Comparison of ENCODE assay signal across 22 cellular contexts in the genomic region with DNA sequence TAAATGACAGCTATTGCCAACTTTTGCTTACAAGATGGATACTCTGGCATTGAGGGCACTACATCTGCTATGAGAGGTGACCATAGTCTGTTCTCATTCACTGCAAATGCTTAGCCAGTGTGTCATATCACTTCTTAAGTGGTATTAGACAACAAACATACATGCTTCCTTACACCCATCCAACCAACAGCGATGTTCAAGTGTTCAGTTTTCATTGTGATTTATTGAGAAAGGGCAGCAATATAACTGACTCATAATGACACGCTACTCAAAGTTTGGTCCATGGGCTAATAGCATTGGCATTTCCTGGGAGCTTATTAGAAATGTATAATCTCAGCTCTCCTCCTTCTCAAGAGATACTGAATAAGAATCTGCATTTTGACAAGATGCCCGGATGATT.
DNase-seq lines count a peak whose midpoint lies in the region; ATAC-seq and TF ChIP-seq lines count a peak whose summit lies in the region.
"Had no signal": no experiment of that assay in that cellular context is flagged by ENCODE, and none has a peak within 500 bp of the region (broad histone marks: within the 10 kb centered on the region; RNA-seq: fewer than 3 reads in every experiment).

No MANE protein-coding gene starts in this region.

- no peak for TF ChIP-seq RAD21 in SK-N-SH (IDR thresholded peaks at IDR 0.05; ENCODE audit: low read length)

- H3K79me2 ChIP-seq in SK-N-SH (ENCODE audit: insufficient read depth) = no peaks in the 10 kb centered on the region

- H3F3A ChIP-seq in SK-N-SH (replicated peaks; ENCODE audit: insufficient read depth) = peaks cover 9% of the 10 kb centered on the region

- POLR2A ChIA-PET in MCF 10A (lab: Yijun Ruan, JAX) = interaction anchor here (0.6 kb wide), 1 partner anchor 869 kb away, joined by 3 read pairs; no protein-coding TSS in a partner anchor
- POLR2A ChIA-PET in SK-N-SH (lab: Yijun Ruan, JAX) = no interaction called here

- peak; percentile 44 for DNase-seq in MCF 10A (ENCODE audit: unreplicated experiment)
- DNase-seq in breast epithelium (ENCODE audit: low spot score in 2 of 2) = no peak
- DNase-seq in SK-N-SH = no peak
- DNase-seq in fibroblast of mammary gland (ENCODE audit: low read depth) = peak; percentile 94
- DNase-seq in NK-92 (lab: John Stamatoyannopoulos, UW; ENCODE audit: unreplicated experiment) = no peak
- no peak for DNase-seq in NCI-H510A (lab: John Stamatoyannopoulos, UW)
- DNase-seq: activated CD4-positive, alpha-beta T cell treated with anti-CD3 and anti-CD28 coated beads, Interleukin-2, amount 10 ng/mL, durations not matched to agents 24 days and 14 days; activated T-cell treated with anti-CD3 and anti-CD28 coated beads, Interleukin-2, amount 50 U/mL, for 72 hours; COR-L47; gastrocnemius medialis; H7; NCI-H526; nucleus accumbens; stimulated activated naive CD4-positive, alpha-beta T cell; upper lobe of left lung had no signal

- H3K4me3 ChIP-seq in breast epithelium (no peak overlapping the region), SK-N-SH (ENCODE audit: low read depth in 2 of 2, low read length in 1 of 2) (no peak overlapping the region), fibroblast of mammary gland (ENCODE audit: control insufficient read depth, low read depth, low read length) (no peak overlapping the region)
- H3K4me3 ChIP-seq: A549, gastrocnemius medialis, upper lobe of left lung had no signal

- CTCF ChIA-PET in MCF 10A (lab: Yijun Ruan, JAX) = interaction anchor here (0.6 kb wide), 1 partner anchor 11 kb away, joined by 4 read pairs; no protein-coding TSS in a partner anchor
- CTCF ChIA-PET in SK-N-SH (lab: Yijun Ruan, JAX) = interaction anchor here (1.4 kb wide), 1 partner anchor 39 kb away, joined by 3 read pairs; no protein-coding TSS in a partner anchor

- H3K36me3 ChIP-seq in breast epithelium (no peaks in the 10 kb centered on the region), SK-N-SH (replicated peaks in 1 of 2; ENCODE audit: control insufficient read depth in 1 of 2, insufficient read depth in 2 of 2, low read length in 1 of 2) (peaks cover 0 to 3% of the 10 kb centered on the region in 2 experiments)
- H3K36me3 ChIP-seq: gastrocnemius medialis, upper lobe of left lung had no signal

- H2AFZ ChIP-seq in SK-N-SH (ENCODE audit: low read depth) = peak overlapping the region; percentile 7; the same call in 1 of the 2 replicates

- H3K4me1 ChIP-seq in breast epithelium (no peaks in the 10 kb centered on the region), SK-N-SH (ENCODE audit: control insufficient read depth in 1 of 2, insufficient read depth in 2 of 2, low read depth in 1 of 2, low read length in 1 of 2) (peaks cover 2 to 8% of the 10 kb centered on the region in 2 experiments; a peak in 2 of 4 replicates)
- H3K4me1 ChIP-seq: A549, gastrocnemius medialis, upper lobe of left lung had no signal

- H3K4me1 Mint-ChIP-seq in MCF 10A (ENCODE audit: insufficient read depth, unreplicated experiment) = peaks cover 13% of the 10 kb centered on the region
- H3K4me1 Mint-ChIP-seq: activated CD4-positive, alpha-beta T cell treated with anti-CD3 and anti-CD28 coated beads, Interleukin-2, amount 10 ng/mL, durations not matched to agents 24 days and 14 days had no signal

- TF ChIP-seq POLR2A in breast epithelium (IDR thresholded peaks at IDR 0.05) = no peak
- no peak for TF ChIP-seq POLR2A in GM18505 (IDR thresholded peaks at IDR 0.05; ENCODE audit: borderline replicate concordance, extremely low read depth, insufficient read depth, insufficient read length)

- H3K27me3 Mint-ChIP-seq in MCF 10A (ENCODE audit: insufficient read depth, unreplicated experiment) = no peaks in the 10 kb centered on the region
- H3K27me3 Mint-ChIP-seq: activated CD4-positive, alpha-beta T cell treated with anti-CD3 and anti-CD28 coated beads, Interleukin-2, amount 10 ng/mL, durations not matched to agents 24 days and 14 days; dendritic cell treated with granulocyte-macrophage colony-stimulating factor and Interleukin-4, amounts not matched to agents 40 ng/mL and 50 ng/mL, for 4 days had no signal

- H3K9me2 ChIP-seq in SK-N-SH = no peaks in the 10 kb centered on the region

- H3K4me2 ChIP-seq in SK-N-SH = peak overlapping the region; percentile 21; the same call in 1 of the 2 replicates
- H3K4me2 ChIP-seq: A549, KMS-11 had no signal

- TF ChIP-seq EP300 in SK-N-SH (IDR thresholded peaks at IDR 0.05; ENCODE audit: borderline replicate concordance in 1 of 2, low read depth in 1 of 2, low read length in 1 of 2) = peak in 1 of 2 experiments; percentile 67; a peak in 2 of 4 replicates

- no peaks in the 10 kb centered on the region for H3K9me3 ChIP-seq in breast epithelium
- H3K9me3 ChIP-seq in SK-N-SH = no peaks in the 10 kb centered on the region
- H3K9me3 ChIP-seq: A549, gastrocnemius medialis, upper lobe of left lung had no signal

- no peak overlapping the region for H3K27ac Mint-ChIP-seq in MCF 10A (ENCODE audit: low read depth, unreplicated experiment)
- H3K27ac Mint-ChIP-seq: activated CD4-positive, alpha-beta T cell treated with anti-CD3 and anti-CD28 coated beads, Interleukin-2, amount 10 ng/mL, durations not matched to agents 24 days and 14 days; activated T-cell treated with anti-CD3 and anti-CD28 coated beads, Interleukin-2, amount 50 U/mL, for 72 hours; dendritic cell treated with granulocyte-macrophage colony-stimulating factor and Interleukin-4, amounts not matched to agents 40 ng/mL and 50 ng/mL, for 4 days; mesothelial cell of epicardium; T-helper 2 cell treated with Interferon-gamma antibody and Interleukin-4, amounts not matched to agents 5 μg/mL and 100 μg/mL, for 36 hours had no signal

- H3K9me3 Mint-ChIP-seq in MCF 10A (ENCODE audit: unreplicated experiment) = no peaks in the 10 kb centered on the region
- H3K9me3 Mint-ChIP-seq: activated CD4-positive, alpha-beta T cell treated with anti-CD3 and anti-CD28 coated beads, Interleukin-2, amount 10 ng/mL, durations not matched to agents 24 days and 14 days; dendritic cell treated with granulocyte-macrophage colony-stimulating factor and Interleukin-4, amounts not matched to agents 40 ng/mL and 50 ng/mL, for 4 days; mesothelial cell of epicardium had no signal

- intact Hi-C loops in MCF 10A (cut with micrococcal nuclease) = no loop called here
- intact Hi-C loops in breast epithelium (cut with DNase I; ENCODE audit: low total_unique reads) = no loop called here

- WGBS in SK-N-SH (ENCODE audit: low lambda C conversion rate) = 21% methylated on average over 3 of the region's 3 CpGs

- H3K36me3 Mint-ChIP-seq in MCF 10A (ENCODE audit: insufficient read depth, unreplicated experiment) = no peaks in the 10 kb centered on the region
- H3K36me3 Mint-ChIP-seq: mesothelial cell of epicardium had no signal

- ATAC-seq in GM19351 (IDR thresholded peaks at IDR 0.05; ENCODE audit: unreplicated experiment) = no peak
- no peak for ATAC-seq in GM18505 (IDR thresholded peaks at IDR 0.05; ENCODE audit: unreplicated experiment)
- ATAC-seq: A549; activated T-cell treated with anti-CD3 and anti-CD28 coated beads, Interleukin-2, amount 50 U/mL, for 72 hours; gastrocnemius medialis had no signal

- H3K9ac ChIP-seq in SK-N-SH = no peak overlapping the region
- H3K9ac ChIP-seq: KMS-11 had no signal

- H3K27me3 ChIP-seq in breast epithelium (no peaks in the 10 kb centered on the region), SK-N-SH (ENCODE audit: insufficient read depth) (no peaks in the 10 kb centered on the region)
- H3K27me3 ChIP-seq: gastrocnemius medialis, upper lobe of left lung had no signal

- H4K20me1 ChIP-seq in SK-N-SH (ENCODE audit: insufficient read depth) = no peaks in the 10 kb centered on the region

- TF ChIP-seq CTCF in MCF 10A (IDR thresholded peaks at IDR 0.05; ENCODE audit: unreplicated experiment) (no peak), breast epithelium (IDR thresholded peaks at IDR 0.05) (no peak), SK-N-SH (IDR thresholded peaks at IDR 0.05) (no peak), fibroblast of mammary gland (conservative IDR thresholded peaks at IDR 0.05; ENCODE audit: control insufficient read depth, insufficient read depth, low read depth, low read length) (no peak)

- H3K27ac ChIP-seq in breast epithelium (no peak overlapping the region), SK-N-SH (ENCODE audit: low read depth in 2 of 2, low read length in 1 of 2) (peak overlapping the region in 1 of 2 experiments; percentile 74; a peak in 2 of 4 replicates)
- H3K27ac ChIP-seq: A549, gastrocnemius medialis, KMS-11, upper lobe of left lung had no signal

- H3K4me3 Mint-ChIP-seq in MCF 10A (ENCODE audit: unreplicated experiment) = no peak overlapping the region
- H3K4me3 Mint-ChIP-seq: activated CD4-positive, alpha-beta T cell treated with anti-CD3 and anti-CD28 coated beads, Interleukin-2, amount 10 ng/mL, durations not matched to agents 24 days and 14 days; activated T-cell treated with anti-CD3 and anti-CD28 coated beads, Interleukin-2, amount 50 U/mL, for 72 hours; dendritic cell treated with granulocyte-macrophage colony-stimulating factor and Interleukin-4, amounts not matched to agents 40 ng/mL and 50 ng/mL, for 4 days; mesothelial cell of epicardium; T-helper 2 cell treated with Interferon-gamma antibody and Interleukin-4, amounts not matched to agents 5 μg/mL and 100 μg/mL, for 36 hours had no signal

- no TSS peak for BruUV-seq in MCF 10A (replicated peaks; lab: Mats Ljungman, UMichigan)

TF ChIP-seq in SK-N-SH, 30 proteins besides CTCF, POLR2A, EP300 and RAD21 (continues in another document):
- TF ChIP-seq, protein P1, sequence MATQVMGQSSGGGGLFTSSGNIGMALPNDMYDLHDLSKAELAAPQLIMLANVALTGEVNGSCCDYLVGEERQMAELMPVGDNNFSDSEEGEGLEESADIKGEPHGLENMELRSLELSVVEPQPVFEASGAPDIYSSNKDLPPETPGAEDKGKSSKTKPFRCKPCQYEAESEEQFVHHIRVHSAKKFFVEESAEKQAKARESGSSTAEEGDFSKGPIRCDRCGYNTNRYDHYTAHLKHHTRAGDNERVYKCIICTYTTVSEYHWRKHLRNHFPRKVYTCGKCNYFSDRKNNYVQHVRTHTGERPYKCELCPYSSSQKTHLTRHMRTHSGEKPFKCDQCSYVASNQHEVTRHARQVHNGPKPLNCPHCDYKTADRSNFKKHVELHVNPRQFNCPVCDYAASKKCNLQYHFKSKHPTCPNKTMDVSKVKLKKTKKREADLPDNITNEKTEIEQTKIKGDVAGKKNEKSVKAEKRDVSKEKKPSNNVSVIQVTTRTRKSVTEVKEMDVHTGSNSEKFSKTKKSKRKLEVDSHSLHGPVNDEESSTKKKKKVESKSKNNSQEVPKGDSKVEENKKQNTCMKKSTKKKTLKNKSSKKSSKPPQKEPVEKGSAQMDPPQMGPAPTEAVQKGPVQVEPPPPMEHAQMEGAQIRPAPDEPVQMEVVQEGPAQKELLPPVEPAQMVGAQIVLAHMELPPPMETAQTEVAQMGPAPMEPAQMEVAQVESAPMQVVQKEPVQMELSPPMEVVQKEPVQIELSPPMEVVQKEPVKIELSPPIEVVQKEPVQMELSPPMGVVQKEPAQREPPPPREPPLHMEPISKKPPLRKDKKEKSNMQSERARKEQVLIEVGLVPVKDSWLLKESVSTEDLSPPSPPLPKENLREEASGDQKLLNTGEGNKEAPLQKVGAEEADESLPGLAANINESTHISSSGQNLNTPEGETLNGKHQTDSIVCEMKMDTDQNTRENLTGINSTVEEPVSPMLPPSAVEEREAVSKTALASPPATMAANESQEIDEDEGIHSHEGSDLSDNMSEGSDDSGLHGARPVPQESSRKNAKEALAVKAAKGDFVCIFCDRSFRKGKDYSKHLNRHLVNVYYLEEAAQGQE (IDR thresholded peaks at IDR 0.05; ENCODE audit: low read depth, low read length) = no peak

Comparison
In these comparisons a context has a peak if more than half of its experiments do, and no peak if none do; other contexts are left out.
1. DNase-seq: peak in MCF 10A (single experiment) and fibroblast of mammary gland (single experiment); none in breast epithelium (0 of 2), SK-N-SH (single experiment), NK-92 (single experiment) and NCI-H510A (single experiment).